ENCODE assay signal across 13 cellular contexts in genomic region chr6:13660273-13660672, GRCh38. TPM values are rescaled to one million over a fixed set of nuclear protein-coding genes. Genes with fewer than 3 reads are reported as not detected.
DNase-seq lines count a peak whose midpoint lies in the region; ATAC-seq and TF ChIP-seq lines count a peak whose summit lies in the region.
"Had no signal": no experiment of that assay in that cellular context is flagged by ENCODE, and none has a peak within 500 bp of the region (broad histone marks: within the 10 kb centered on the region; RNA-seq: fewer than 3 reads in every experiment).

No MANE protein-coding gene starts in this region.

- peaks cover 7% of the 10 kb centered on the region for H3K36me3 ChIP-seq in CD4-positive, CD25-positive, alpha-beta regulatory T cell (ENCODE audit: control insufficient read depth, insufficient read depth, low read length)
- H3K36me3 ChIP-seq in endodermal cell (ENCODE audit: control insufficient read depth, insufficient read depth, low read length): no peaks in the 10 kb centered on the region

- no peak for TF ChIP-seq CTCF in endodermal cell (conservative IDR thresholded peaks at IDR 0.05)

- peaks cover 73% of the 10 kb centered on the region for H3K4me1 Mint-ChIP-seq in activated T-cell treated with anti-CD3 and anti-CD28 coated beads, Interleukin-2, amount 50 U/mL, for 24 hours (ENCODE audit: low read depth)
- peaks cover 56% of the 10 kb centered on the region for H3K4me1 Mint-ChIP-seq in activated T-cell treated with anti-CD3 and anti-CD28 coated beads, Interleukin-2, amount 50 U/mL, for 72 hours (ENCODE audit: low read depth)
- H3K4me1 Mint-ChIP-seq in CD4-positive, CD25-positive, alpha-beta regulatory T cell: peaks cover 59 to 87% (median 81%) of the 10 kb centered on the region in 4 donors
- H3K4me1 Mint-ChIP-seq in T-helper 17 cell (peaks cover 56% of the 10 kb centered on the region), endodermal cell (peaks cover 26% of the 10 kb centered on the region)

- no peaks in the 10 kb centered on the region for H3K27me3 Mint-ChIP-seq in activated T-cell treated with anti-CD3 and anti-CD28 coated beads, Interleukin-2, amount 50 U/mL, for 24 hours
- no peaks in the 10 kb centered on the region for H3K27me3 Mint-ChIP-seq in activated T-cell treated with anti-CD3 and anti-CD28 coated beads, Interleukin-2, amount 50 U/mL, for 72 hours (ENCODE audit: low read depth)
- H3K27me3 Mint-ChIP-seq in CD4-positive, CD25-positive, alpha-beta regulatory T cell: no peaks in the 10 kb centered on the region
- H3K27me3 Mint-ChIP-seq in T-helper 17 cell (no peaks in the 10 kb centered on the region), endodermal cell (ENCODE audit: insufficient read depth) (no peaks in the 10 kb centered on the region)

- H3K9me3 ChIP-seq in CD4-positive, CD25-positive, alpha-beta regulatory T cell (ENCODE audit: control insufficient read depth in 2 of 2, low read length in 2 of 2): no peaks in the 10 kb centered on the region
- no peaks in the 10 kb centered on the region for H3K9me3 ChIP-seq in T-helper 17 cell (ENCODE audit: control insufficient read depth, low read length, poor library complexity, severe bottlenecking)
- no peaks in the 10 kb centered on the region for H3K9me3 ChIP-seq in endodermal cell (ENCODE audit: control insufficient read depth, low read length)

- no peaks in the 10 kb centered on the region for H3K9me3 Mint-ChIP-seq in activated T-cell treated with anti-CD3 and anti-CD28 coated beads, Interleukin-2, amount 50 U/mL, for 24 hours
- no peaks in the 10 kb centered on the region for H3K9me3 Mint-ChIP-seq in activated T-cell treated with anti-CD3 and anti-CD28 coated beads, Interleukin-2, amount 50 U/mL, for 72 hours
- peaks cover 0 to 2% (median 0%) of the 10 kb centered on the region in 7 donors for H3K9me3 Mint-ChIP-seq in CD4-positive, CD25-positive, alpha-beta regulatory T cell
- no peaks in the 10 kb centered on the region for H3K9me3 Mint-ChIP-seq in endodermal cell
- H3K9me3 Mint-ChIP-seq: CD14-positive monocyte had no signal

- H3K4me3 ChIP-seq in CD4-positive, CD25-positive, alpha-beta regulatory T cell (ENCODE audit: low read depth, low read length): peak overlapping the region; percentile 27
- no peak overlapping the region for H3K4me3 ChIP-seq in endodermal cell (ENCODE audit: low read length)
- H3K4me3 ChIP-seq: GM12878 had no signal

- DNase-seq in activated T-cell treated with anti-CD3 and anti-CD28 coated beads, Interleukin-2, amount 50 U/mL, for 24 hours: no peak
- DNase-seq in activated T-cell treated with anti-CD3 and anti-CD28 coated beads, Interleukin-2, amount 50 U/mL, for 72 hours: no peak
- DNase-seq in CD4-positive, CD25-positive, alpha-beta regulatory T cell: no peak
- no peak for DNase-seq in T-helper 17 cell
- DNase-seq in endodermal cell: no peak
- no peak for DNase-seq in NCI-H146 treated with DMSO at 0.1 percent for 48 hours (lab: John Stamatoyannopoulos, UW; ENCODE audit: unreplicated experiment)
- DNase-seq in activated CD8-positive, alpha-beta memory T cell treated with anti-CD3 and anti-CD28 coated beads, Interleukin-2, amount 50 U/mL, for 48 hours: no peak
- DNase-seq: DMS 273 treated with DMSO at 0.1 percent for 48 hours had no signal

- H3K4me3 Mint-ChIP-seq in activated T-cell treated with anti-CD3 and anti-CD28 coated beads, Interleukin-2, amount 50 U/mL, for 24 hours: no peak overlapping the region
- no peak overlapping the region for H3K4me3 Mint-ChIP-seq in activated T-cell treated with anti-CD3 and anti-CD28 coated beads, Interleukin-2, amount 50 U/mL, for 72 hours
- H3K4me3 Mint-ChIP-seq in CD4-positive, CD25-positive, alpha-beta regulatory T cell: peak overlapping the region in 3 of 4 donors; percentile 35 to 76 (median 46)
- H3K4me3 Mint-ChIP-seq in T-helper 17 cell (no peak overlapping the region), endodermal cell (no peak overlapping the region)
- H3K4me3 Mint-ChIP-seq: CD14-positive monocyte had no signal

- H3K36me3 Mint-ChIP-seq in activated T-cell treated with anti-CD3 and anti-CD28 coated beads, Interleukin-2, amount 50 U/mL, for 24 hours (ENCODE audit: low read depth): peaks cover 14% of the 10 kb centered on the region
- H3K36me3 Mint-ChIP-seq in activated T-cell treated with anti-CD3 and anti-CD28 coated beads, Interleukin-2, amount 50 U/mL, for 72 hours (ENCODE audit: insufficient read depth in 2 of 2): no peaks in the 10 kb centered on the region
- peaks cover 12% of the 10 kb centered on the region for H3K36me3 Mint-ChIP-seq in CD4-positive, CD25-positive, alpha-beta regulatory T cell
- H3K36me3 Mint-ChIP-seq in T-helper 17 cell (ENCODE audit: low read depth) (no peaks in the 10 kb centered on the region), endodermal cell (ENCODE audit: low read depth) (peaks cover 7% of the 10 kb centered on the region)

- H3K9ac ChIP-seq in endodermal cell (ENCODE audit: extremely low read depth, low read length, poor library complexity, severe bottlenecking): no peak overlapping the region

- peaks cover 69% of the 10 kb centered on the region for H3K4me1 ChIP-seq in CD4-positive, CD25-positive, alpha-beta regulatory T cell (ENCODE audit: control insufficient read depth, insufficient read depth, low read length, poor library complexity, severe bottlenecking)
- H3K4me1 ChIP-seq in endodermal cell (ENCODE audit: control insufficient read depth, insufficient read depth, low read length): no peaks in the 10 kb centered on the region

- 100% methylated on average over 1 of the region's 1 CpG; no CpG with 5 or more reads in 1 of the 2 experiments for WGBS in endodermal cell (ENCODE audit: insufficient coverage in 1 of 2, insufficient read length in 1 of 2), 2 experiments

- no peaks in the 10 kb centered on the region for H3K27me3 ChIP-seq in CD4-positive, CD25-positive, alpha-beta regulatory T cell (ENCODE audit: control insufficient read depth, insufficient read depth, low read length)
- no peaks in the 10 kb centered on the region for H3K27me3 ChIP-seq in endodermal cell (ENCODE audit: control insufficient read depth, insufficient read depth, low read length, poor library complexity, severe bottlenecking)

- peak overlapping the region; percentile 50 for H3K27ac Mint-ChIP-seq in activated T-cell treated with anti-CD3 and anti-CD28 coated beads, Interleukin-2, amount 50 U/mL, for 24 hours
- no peak overlapping the region for H3K27ac Mint-ChIP-seq in activated T-cell treated with anti-CD3 and anti-CD28 coated beads, Interleukin-2, amount 50 U/mL, for 72 hours
- peak overlapping the region in 2 of 3 donors; percentile 63 to 70 for H3K27ac Mint-ChIP-seq in CD4-positive, CD25-positive, alpha-beta regulatory T cell
- H3K27ac Mint-ChIP-seq in T-helper 17 cell (peak overlapping the region; percentile 32), endodermal cell (peak overlapping the region; percentile 48)

- ATAC-seq in activated T-cell treated with anti-CD3 and anti-CD28 coated beads, Interleukin-2, amount 50 U/mL, for 72 hours (replicated peaks in 1 of 2): no peak
- no peak for ATAC-seq in CD4-positive, CD25-positive, alpha-beta regulatory T cell (ENCODE audit: low read depth in 2 of 2)
- ATAC-seq in T-helper 17 cell (no peak), HG02678 (IDR thresholded peaks at IDR 0.05; ENCODE audit: unreplicated experiment) (no peak)
- ATAC-seq: GM12878, HCT116 had no signal

- H3K27ac ChIP-seq in CD4-positive, CD25-positive, alpha-beta regulatory T cell (ENCODE audit: insufficient read depth, low read length, poor library complexity, severe bottlenecking): no peak overlapping the region
- no peak overlapping the region for H3K27ac ChIP-seq in endodermal cell (ENCODE audit: low read depth, low read length)
- H3K27ac ChIP-seq: 22Rv1 had no signal

RNA-seq across cellular contexts. Expression of gene NOL7, which starts 45.1 kb away (rescaled TPM):
- total RNA-seq in activated T-cell treated with anti-CD3 and anti-CD28 coated beads, Interleukin-2, amount 50 U/mL, for 72 hours: 10 to 100 TPM; 51.5 to 54.3 TPM
- 50.2 TPM for total RNA-seq in CD4-positive, CD25-positive, alpha-beta regulatory T cell
- polyA plus RNA-seq in CD4-positive, CD25-positive, alpha-beta regulatory T cell: 100 to 1,000 TPM; 127 to 145 (median 130) TPM
- total RNA-seq in T-helper 17 cell: 10 to 100 TPM; 44.3 to 47.0 TPM
- total RNA-seq in endodermal cell: 10 to 100 TPM; 47.8 to 52.9 TPM
- polyA plus RNA-seq in endodermal cell (2013, experiment 1 of 2): 63.0 TPM
- polyA plus RNA-seq in endodermal cell (2013, experiment 2 of 2): 63.5 TPM

RNA-seq across cellular contexts. Expression of gene RANBP9, which starts 51.4 kb away (rescaled TPM):
- total RNA-seq in activated T-cell treated with anti-CD3 and anti-CD28 coated beads, Interleukin-2, amount 50 U/mL, for 72 hours: 10 to 100 TPM; 74.9 to 78.0 TPM
- 85.5 TPM for total RNA-seq in CD4-positive, CD25-positive, alpha-beta regulatory T cell
- 10 to 100 TPM in 2 of 4 donors, 1 to 10 TPM in 2; 5.6 to 11.1 (median 8.8) TPM for polyA plus RNA-seq in CD4-positive, CD25-positive, alpha-beta regulatory T cell
- total RNA-seq in T-helper 17 cell: 10 to 100 TPM; 74.4 to 99.9 TPM
- 10 to 100 TPM; 43.7 to 45.4 TPM for total RNA-seq in endodermal cell
- polyA plus RNA-seq in endodermal cell (2013, experiment 1 of 2): 39.4 TPM
- 39.3 TPM for polyA plus RNA-seq in endodermal cell (2013, experiment 2 of 2)

Comparison
In these comparisons a context has a peak if more than half of its experiments do, and no peak if none do; other contexts are left out.
1. H3K4me3 Mint-ChIP-seq: peak in CD4-positive, CD25-positive, alpha-beta regulatory T cell (3 of 4); none in activated T-cell treated with anti-CD3 and anti-CD28 coated beads, Interleukin-2, amount 50 U/mL, for 24 hours (single experiment), activated T-cell treated with anti-CD3 and anti-CD28 coated beads, Interleukin-2, amount 50 U/mL, for 72 hours (0 of 2), T-helper 17 cell (single experiment) and endodermal cell (single experiment).